Comparison of ENCODE assay signal across 1 cellular context in genomic region chr3:194137314-194138097, GRCh38.
TF ChIP-seq lines count a peak whose summit lies in the region.

No MANE protein-coding gene starts in this region.

TF ChIP-seq in WTC11, 78 proteins besides CTCF, POLR2A, EP300 and RAD21 (continued from another document):
- TF ChIP-seq ATF3 (CRISPR knock-in tag; conservative IDR thresholded peaks at IDR 0.05) (no peak), USF1 (CRISPR knock-in tag; IDR thresholded peaks at IDR 0.05) (no peak), GABPB1 (CRISPR knock-in tag; IDR thresholded peaks at IDR 0.05) (no peak), ZNF232 (CRISPR knock-in tag; IDR thresholded peaks at IDR 0.05) (0 out of 2 replicates have a peak, but pooled peaks have one; percentile 3), NFATC4 (CRISPR knock-in tag; IDR thresholded peaks at IDR 0.05) (no peak), ZNF219 (CRISPR knock-in tag; IDR thresholded peaks at IDR 0.05; ENCODE audit: borderline replicate concordance) (no peak), ATF2 (CRISPR knock-in tag; IDR thresholded peaks at IDR 0.05; ENCODE audit: borderline replicate concordance, low read depth) (no peak), OVOL2 (CRISPR knock-in tag; IDR thresholded peaks at IDR 0.05; ENCODE audit: borderline replicate concordance) (no peak), CDX4 (CRISPR knock-in tag; IDR thresholded peaks at IDR 0.05; ENCODE audit: borderline replicate concordance) (no peak), TP53 (CRISPR knock-in tag; IDR thresholded peaks at IDR 0.05) (no peak), ZMAT4 (CRISPR knock-in tag; IDR thresholded peaks at IDR 0.05) (no peak), ETV6 (CRISPR knock-in tag; IDR thresholded peaks at IDR 0.05) (no peak), SMAD4 (CRISPR knock-in tag; IDR thresholded peaks at IDR 0.05) (no peak), ZBTB43 (CRISPR knock-in tag; IDR thresholded peaks at IDR 0.05) (peak; percentile 29; the same call in 1 of the 2 replicates), SOX15 (CRISPR knock-in tag; IDR thresholded peaks at IDR 0.05) (no peak), NR3C1 (CRISPR knock-in tag; conservative IDR thresholded peaks at IDR 0.05; ENCODE audit: low read depth) (no peak), HMGA2 (CRISPR knock-in tag; IDR thresholded peaks at IDR 0.05) (no peak), ZNF512 (CRISPR knock-in tag; IDR thresholded peaks at IDR 0.05; ENCODE audit: borderline replicate concordance) (no peak), E2F1 (CRISPR knock-in tag; IDR thresholded peaks at IDR 0.05) (no peak), FOXP4 (CRISPR knock-in tag; IDR thresholded peaks at IDR 0.05) (0 out of 2 replicates have a peak, but pooled peaks have one; percentile 51), KAT7 (CRISPR knock-in tag; IDR thresholded peaks at IDR 0.05; ENCODE audit: borderline replicate concordance) (no peak), E2F5 (CRISPR knock-in tag; IDR thresholded peaks at IDR 0.05) (no peak), NR1H2 (CRISPR knock-in tag; IDR thresholded peaks at IDR 0.05) (no peak), NFYB (CRISPR knock-in tag; conservative IDR thresholded peaks at IDR 0.05; ENCODE audit: low read depth) (no peak), ZNF425 (CRISPR knock-in tag; conservative IDR thresholded peaks at IDR 0.05) (no peak), ZNF416 (CRISPR knock-in tag; IDR thresholded peaks at IDR 0.05) (no peak)
